Comparison of ENCODE assay signal across 5 cellular contexts in the genomic region with DNA sequence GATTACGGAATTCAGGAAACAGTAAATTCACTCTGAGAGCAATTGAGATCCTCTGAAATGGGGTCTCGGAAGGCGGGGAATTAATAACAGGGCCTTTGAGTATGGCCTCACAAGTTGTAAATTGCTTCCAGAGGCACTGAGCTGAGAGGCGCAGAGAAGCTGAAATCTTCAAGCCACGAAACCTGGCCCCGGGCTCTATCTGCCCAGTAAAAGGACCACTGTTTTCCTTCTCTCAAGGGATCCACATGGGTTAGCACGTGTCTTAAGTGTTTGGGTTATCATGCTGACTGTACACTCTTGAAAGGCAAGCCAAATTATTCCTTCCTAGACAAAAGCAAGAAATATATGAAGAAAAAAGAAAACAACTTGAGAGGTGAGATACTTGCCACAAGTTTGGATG.
"Had no signal": no experiment of that assay in that cellular context is flagged by ENCODE, and none has a peak within 500 bp of the region (broad histone marks: within the 10 kb centered on the region; RNA-seq: fewer than 3 reads in every experiment).

No MANE protein-coding gene starts in this region.

- H3K4me3 Mint-ChIP-seq: GM23338, H9 had no signal

- DNase-seq: H9, HCEC 1CT, IMR-90 had no signal

- H3K4me3 ChIP-seq: GM23338, K562 had no signal

- H3K9me3 Mint-ChIP-seq: GM23338 had no signal

- H3K4me1 Mint-ChIP-seq: GM23338, H9 had no signal

- H3K27ac Mint-ChIP-seq: GM23338, H9 had no signal

- ATAC-seq: GM23338, K562 had no signal
